In genomic region chr2:1169291-1169949, GRCh38 we compare ENCODE assay signal across 16 cellular contexts.
"Had no signal": no experiment of that assay in that cellular context is flagged by ENCODE, and none has a peak within 500 bp of the region (broad histone marks: within the 10 kb centered on the region; RNA-seq: fewer than 3 reads in every experiment).

No MANE protein-coding gene starts in this region.

- H3K27ac ChIP-seq: cardiac muscle cell, heart right ventricle, pancreas, tibial artery, VCaP had no signal

- ATAC-seq: activated CD4-positive, alpha-beta T cell treated with anti-CD3 and anti-CD28 coated beads for 36 hours; activated CD8-positive, alpha-beta T cell treated with anti-CD3 and anti-CD28 coated beads for 36 hours; activated T-cell treated with anti-CD3 and anti-CD28 coated beads, Interleukin-2, amount 50 U/mL, for 72 hours; heart right ventricle; left lung; pancreas had no signal

- H3K27me3 Mint-ChIP-seq: activated CD4-positive, alpha-beta T cell treated with anti-CD3 and anti-CD28 coated beads for 36 hours; activated CD8-positive, alpha-beta T cell treated with anti-CD3 and anti-CD28 coated beads for 36 hours had no signal

- H3K9me3 ChIP-seq: left lung, pancreas, tibial artery had no signal

- H3K4me3 Mint-ChIP-seq: activated CD4-positive, alpha-beta T cell treated with anti-CD3 and anti-CD28 coated beads for 36 hours; activated CD8-positive, alpha-beta T cell treated with anti-CD3 and anti-CD28 coated beads for 36 hours; activated T-cell treated with anti-CD3 and anti-CD28 coated beads, Interleukin-2, amount 50 U/mL, for 72 hours; neural crest cell had no signal

- H3K4me1 ChIP-seq: left lung, pancreas, tibial artery had no signal

- H3K27me3 ChIP-seq: cardiac muscle cell, left lung, pancreas, tibial artery had no signal

- H3K4me3 ChIP-seq: cardiac muscle cell, heart right ventricle, left lung, pancreas, skin epidermis, tibial artery had no signal

- H3K36me3 ChIP-seq: cardiac muscle cell, heart right ventricle, left lung, pancreas, tibial artery had no signal

- DNase-seq: activated CD4-positive, alpha-beta T cell treated with anti-CD3 and anti-CD28 coated beads for 36 hours; activated CD8-positive, alpha-beta memory T cell treated with anti-CD3 and anti-CD28 coated beads, Interleukin-2, amount 50 U/mL, for 4 hours; activated CD8-positive, alpha-beta T cell treated with anti-CD3 and anti-CD28 coated beads for 36 hours; activated T-cell treated with anti-CD3 and anti-CD28 coated beads, Interleukin-2, amount 50 U/mL, for 72 hours; aorta; heart right ventricle; left lung; mesenchymal stem cell; pancreas; SW 1271; T1000; tibial artery had no signal

- H3K27ac Mint-ChIP-seq: activated CD4-positive, alpha-beta T cell treated with anti-CD3 and anti-CD28 coated beads for 36 hours; activated CD8-positive, alpha-beta T cell treated with anti-CD3 and anti-CD28 coated beads for 36 hours; activated T-cell treated with anti-CD3 and anti-CD28 coated beads, Interleukin-2, amount 50 U/mL, for 72 hours had no signal
